ENCODE assay signal across 9 cellular contexts in genomic region chr6:151325075-151326050, GRCh38.
DNase-seq lines count a peak whose midpoint lies in the region; ATAC-seq, FAIRE-seq and TF ChIP-seq lines count a peak whose summit lies in the region.
"Had no signal": no experiment of that assay in that cellular context is flagged by ENCODE, and none has a peak within 500 bp of the region (broad histone marks: within the 10 kb centered on the region; RNA-seq: fewer than 3 reads in every experiment).

No MANE protein-coding gene starts in this region.

- peak overlapping the region; percentile 54 to 70 for H3K4me3 ChIP-seq in SK-N-SH (ENCODE audit: low read depth in 2 of 2, low read length in 1 of 2)
- H3K4me3 ChIP-seq in bronchial epithelial cell (ENCODE audit: low read depth, low read length): peak overlapping the region; percentile 42
- H3K4me3 ChIP-seq in spleen: peak overlapping the region; percentile 27 to 70 (median 49)

- no peak for ATAC-seq in GM21576 (IDR thresholded peaks at IDR 0.05; ENCODE audit: unreplicated experiment)

- TF ChIP-seq CTCF in SK-N-SH (IDR thresholded peaks at IDR 0.05): no peak
- TF ChIP-seq CTCF in bronchial epithelial cell (IDR thresholded peaks at IDR 0.05; ENCODE audit: insufficient read depth, low read length, severe bottlenecking): no peak
- TF ChIP-seq CTCF in spleen (IDR thresholded peaks at IDR 0.05 in 8 of 11, conservative IDR thresholded peaks at IDR 0.05 in 3 of 11): no peak
- no peak for TF ChIP-seq CTCF in GM13976 (IDR thresholded peaks at IDR 0.05; ENCODE audit: borderline replicate concordance, control extremely low read depth, extremely low read depth, insufficient read depth, missing control alignments)

- POLR2A ChIA-PET in SK-N-SH (lab: Yijun Ruan, JAX): interaction anchor here (1.2 kb wide), 1 partner anchor 84 kb away, joined by 4 read pairs; no protein-coding TSS in a partner anchor

- in situ Hi-C loops in GM13976 (cut with MboI; ENCODE audit: low sequenced_read_pairs, unreplicated experiment): no loop called here

- TF ChIP-seq POLR2A in spleen (IDR thresholded peaks at IDR 0.05): no peak

- TF ChIP-seq EP300 in SK-N-SH (IDR thresholded peaks at IDR 0.05; ENCODE audit: borderline replicate concordance in 1 of 2, low read depth in 1 of 2, low read length in 1 of 2): no peak

- peaks cover 3% of the 10 kb centered on the region for H3F3A ChIP-seq in SK-N-SH (replicated peaks; ENCODE audit: insufficient read depth)

- peak overlapping the region; percentile 70; the same call in 1 of the 2 replicates for H2AFZ ChIP-seq in SK-N-SH (ENCODE audit: low read depth)

- no peaks in the 10 kb centered on the region for H3K9me2 ChIP-seq in SK-N-SH

- peaks cover 66% of the 10 kb centered on the region; the same call in 1 of the 2 replicates for H3K79me2 ChIP-seq in SK-N-SH (ENCODE audit: insufficient read depth)

- H3K36me3 ChIP-seq in SK-N-SH (replicated peaks in 1 of 2; ENCODE audit: control insufficient read depth in 1 of 2, insufficient read depth in 2 of 2, low read length in 1 of 2) (peaks cover 0 to 6% of the 10 kb centered on the region in 2 experiments), bronchial epithelial cell (ENCODE audit: control insufficient read depth, insufficient read depth, low read length) (no peaks in the 10 kb centered on the region), spleen (no peaks in the 10 kb centered on the region)

- no peaks in the 10 kb centered on the region for H4K20me1 ChIP-seq in SK-N-SH (ENCODE audit: insufficient read depth)

- peak overlapping the region; percentile 70 for H3K9ac ChIP-seq in SK-N-SH

- WGBS in SK-N-SH (ENCODE audit: low lambda C conversion rate): 8% methylated on average over 17 of the region's 46 CpGs
- 4 to 7% (median 6%) methylated on average over 34 to 46 of the region's 46 CpGs for WGBS in spleen, 5 donors

- no peaks in the 10 kb centered on the region for H3K36me3 Mint-ChIP-seq in immature natural killer cell

- H3K9me3 Mint-ChIP-seq in immature natural killer cell: no peaks in the 10 kb centered on the region

- H3K27me3 ChIP-seq in SK-N-SH (ENCODE audit: insufficient read depth) (no peaks in the 10 kb centered on the region), bronchial epithelial cell (ENCODE audit: control insufficient read depth, insufficient read depth, low read length) (no peaks in the 10 kb centered on the region), spleen (replicated peaks in 1 of 7) (peaks cover 0 to 31% (median 0%) of the 10 kb centered on the region in 7 donors)

- peaks cover 13 to 39% (median 19%) of the 10 kb centered on the region in 3 donors for H3K27me3 Mint-ChIP-seq in immature natural killer cell (ENCODE audit: low read depth in 3 of 3)

- peaks cover 20 to 32% of the 10 kb centered on the region in 2 donors for H3K4me1 Mint-ChIP-seq in immature natural killer cell

- intact Hi-C loops in spleen (cut with DNase I; ENCODE audit: low total_unique reads): loop anchor here (2.0 kb wide), 1 partner anchor 311 kb away; no protein-coding TSS in a partner anchor

- H3K4me3 Mint-ChIP-seq in immature natural killer cell: peak overlapping the region; percentile 53 to 80 (median 78)

- H3K4me2 ChIP-seq in SK-N-SH: peak overlapping the region; percentile 84

- H3K27ac Mint-ChIP-seq in immature natural killer cell: no peak overlapping the region

- no peak for TF ChIP-seq RAD21 in SK-N-SH (IDR thresholded peaks at IDR 0.05; ENCODE audit: low read length)

- peaks cover 7 to 18% of the 10 kb centered on the region in 2 experiments; a peak in 3 of 4 replicates for H3K4me1 ChIP-seq in SK-N-SH (ENCODE audit: control insufficient read depth in 1 of 2, insufficient read depth in 2 of 2, low read depth in 1 of 2, low read length in 1 of 2)
- peaks cover 10 to 36% (median 28%) of the 10 kb centered on the region in 6 donors for H3K4me1 ChIP-seq in spleen

- CTCF ChIA-PET in SK-N-SH (lab: Yijun Ruan, JAX): interaction anchor here (0.7 to 16.6 kb wide), 45 partner anchors 9 to 510 kb away, joined by 3 to 421 read pairs (median 7); partner anchors contain the start of gene AKAP12

- H3K9me3 ChIP-seq in SK-N-SH (no peaks in the 10 kb centered on the region), spleen (no peaks in the 10 kb centered on the region)

- H3K27ac ChIP-seq in SK-N-SH (ENCODE audit: low read depth in 2 of 2, low read length in 1 of 2): peak overlapping the region; percentile 24 to 76
- H3K27ac ChIP-seq in spleen: peak overlapping the region in 7 of 8 donors; percentile 5 to 77 (median 55)
- H3K27ac ChIP-seq: epithelial cell of prostate had no signal

- peak; percentile 11 for DNase-seq in stimulated activated CD4-positive, alpha-beta T cell treated with anti-CD3 and anti-CD28 coated beads, Interleukin-15, amount 100 ng/mL, for 24 hours
- no peak for DNase-seq in stimulated activated CD4-positive, alpha-beta T cell treated with anti-CD3 and anti-CD28 coated beads, Interleukin-2, amount 100 ng/mL, for 48 hours
- DNase-seq in SK-N-SH (peak; percentile 80), bronchial epithelial cell (ENCODE audit: low read depth) (peak; percentile 45), immature natural killer cell (no peak), spleen (peak; percentile 83), GM13976 (ENCODE audit: low spot score) (no peak)

- no peak for FAIRE-seq in bronchial epithelial cell (lab: Jason Lieb, UNC)

TF ChIP-seq in SK-N-SH, 30 proteins besides CTCF, POLR2A, EP300 and RAD21:
- TF ChIP-seq, protein P1, sequence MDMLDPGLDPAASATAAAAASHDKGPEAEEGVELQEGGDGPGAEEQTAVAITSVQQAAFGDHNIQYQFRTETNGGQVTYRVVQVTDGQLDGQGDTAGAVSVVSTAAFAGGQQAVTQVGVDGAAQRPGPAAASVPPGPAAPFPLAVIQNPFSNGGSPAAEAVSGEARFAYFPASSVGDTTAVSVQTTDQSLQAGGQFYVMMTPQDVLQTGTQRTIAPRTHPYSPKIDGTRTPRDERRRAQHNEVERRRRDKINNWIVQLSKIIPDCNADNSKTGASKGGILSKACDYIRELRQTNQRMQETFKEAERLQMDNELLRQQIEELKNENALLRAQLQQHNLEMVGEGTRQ (IDR thresholded peaks at IDR 0.05; ENCODE audit: borderline replicate concordance, low read depth, low read length): peak; percentile 57; the same call in 1 of the 2 replicates
- no peak for TF ChIP-seq JUND (IDR thresholded peaks at IDR 0.05)
- TF ChIP-seq, protein P2, sequence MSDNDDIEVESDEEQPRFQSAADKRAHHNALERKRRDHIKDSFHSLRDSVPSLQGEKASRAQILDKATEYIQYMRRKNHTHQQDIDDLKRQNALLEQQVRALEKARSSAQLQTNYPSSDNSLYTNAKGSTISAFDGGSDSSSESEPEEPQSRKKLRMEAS (IDR thresholded peaks at IDR 0.05; ENCODE audit: low read depth): peak; percentile 53; the same call in 1 of the 2 replicates
- TF ChIP-seq, protein P3, sequence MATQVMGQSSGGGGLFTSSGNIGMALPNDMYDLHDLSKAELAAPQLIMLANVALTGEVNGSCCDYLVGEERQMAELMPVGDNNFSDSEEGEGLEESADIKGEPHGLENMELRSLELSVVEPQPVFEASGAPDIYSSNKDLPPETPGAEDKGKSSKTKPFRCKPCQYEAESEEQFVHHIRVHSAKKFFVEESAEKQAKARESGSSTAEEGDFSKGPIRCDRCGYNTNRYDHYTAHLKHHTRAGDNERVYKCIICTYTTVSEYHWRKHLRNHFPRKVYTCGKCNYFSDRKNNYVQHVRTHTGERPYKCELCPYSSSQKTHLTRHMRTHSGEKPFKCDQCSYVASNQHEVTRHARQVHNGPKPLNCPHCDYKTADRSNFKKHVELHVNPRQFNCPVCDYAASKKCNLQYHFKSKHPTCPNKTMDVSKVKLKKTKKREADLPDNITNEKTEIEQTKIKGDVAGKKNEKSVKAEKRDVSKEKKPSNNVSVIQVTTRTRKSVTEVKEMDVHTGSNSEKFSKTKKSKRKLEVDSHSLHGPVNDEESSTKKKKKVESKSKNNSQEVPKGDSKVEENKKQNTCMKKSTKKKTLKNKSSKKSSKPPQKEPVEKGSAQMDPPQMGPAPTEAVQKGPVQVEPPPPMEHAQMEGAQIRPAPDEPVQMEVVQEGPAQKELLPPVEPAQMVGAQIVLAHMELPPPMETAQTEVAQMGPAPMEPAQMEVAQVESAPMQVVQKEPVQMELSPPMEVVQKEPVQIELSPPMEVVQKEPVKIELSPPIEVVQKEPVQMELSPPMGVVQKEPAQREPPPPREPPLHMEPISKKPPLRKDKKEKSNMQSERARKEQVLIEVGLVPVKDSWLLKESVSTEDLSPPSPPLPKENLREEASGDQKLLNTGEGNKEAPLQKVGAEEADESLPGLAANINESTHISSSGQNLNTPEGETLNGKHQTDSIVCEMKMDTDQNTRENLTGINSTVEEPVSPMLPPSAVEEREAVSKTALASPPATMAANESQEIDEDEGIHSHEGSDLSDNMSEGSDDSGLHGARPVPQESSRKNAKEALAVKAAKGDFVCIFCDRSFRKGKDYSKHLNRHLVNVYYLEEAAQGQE (IDR thresholded peaks at IDR 0.05; ENCODE audit: low read depth, low read length): no peak
- peak; percentile 88 for TF ChIP-seq USF1 (IDR thresholded peaks at IDR 0.05; ENCODE audit: borderline replicate concordance, low read depth)

Comparison
In these comparisons a context has a peak if more than half of its experiments do, and no peak if none do; other contexts are left out.
1. DNase-seq: peak in stimulated activated CD4-positive, alpha-beta T cell treated with anti-CD3 and anti-CD28 coated beads, Interleukin-15, amount 100 ng/mL, for 24 hours (single experiment), SK-N-SH (single experiment), bronchial epithelial cell (single experiment) and spleen (single experiment); none in stimulated activated CD4-positive, alpha-beta T cell treated with anti-CD3 and anti-CD28 coated beads, Interleukin-2, amount 100 ng/mL, for 48 hours (0 of 2), immature natural killer cell (0 of 3) and GM13976 (single experiment).
2. Peak in every context shown above with its lines, with median percentiles within 50 percentile points of each other: H3K4me3 ChIP-seq.